ENCODE assay signal across 9 cellular contexts in the genomic region with DNA sequence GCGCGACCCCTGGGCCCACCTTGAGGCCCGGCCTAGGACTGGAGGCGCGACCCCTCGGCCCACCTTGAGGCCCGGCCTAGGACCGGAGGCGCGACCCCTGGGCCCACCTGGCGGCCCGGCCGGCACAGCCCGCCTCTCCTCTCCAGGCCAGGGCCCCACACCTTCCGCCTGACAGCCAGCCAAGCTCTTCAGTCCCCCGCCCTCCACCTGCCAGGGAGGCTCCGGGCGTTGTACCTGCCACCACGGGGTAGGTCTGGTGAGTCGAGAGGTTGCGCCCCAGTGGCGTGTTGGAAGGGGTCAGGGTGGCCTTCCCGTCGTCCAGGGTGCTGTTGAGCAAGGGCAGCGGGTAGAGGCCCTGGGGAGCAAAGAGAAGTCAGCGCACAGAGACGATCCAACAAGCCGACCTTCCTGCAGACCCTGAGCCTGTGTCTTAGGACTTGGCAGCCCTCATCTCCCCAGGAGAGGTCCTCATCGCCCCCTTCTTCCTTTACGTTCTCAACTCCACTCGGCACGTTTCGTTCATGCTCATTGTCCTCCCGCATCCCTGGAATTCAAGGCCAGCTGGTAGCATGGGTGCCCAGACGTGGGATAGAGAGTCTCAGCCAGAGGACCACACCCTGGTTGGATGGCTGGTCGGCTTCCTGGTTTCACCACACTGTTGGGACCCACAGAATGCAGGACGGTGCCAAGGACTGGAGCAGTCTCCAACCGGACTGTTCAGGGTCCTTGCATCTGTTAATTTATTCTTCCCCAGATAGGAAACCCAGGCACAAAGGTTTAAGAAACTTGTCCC. TPM values are rescaled to one million over a fixed set of nuclear protein-coding genes. Genes with fewer than 3 reads are reported as not detected.
DNase-seq lines count a peak whose midpoint lies in the region; ATAC-seq and TF ChIP-seq lines count a peak whose summit lies in the region.
"Had no signal": no experiment of that assay in that cellular context is flagged by ENCODE, and none has a peak within 500 bp of the region (broad histone marks: within the 10 kb centered on the region; RNA-seq: fewer than 3 reads in every experiment).

No MANE protein-coding gene starts in this region.

- DNase-seq in COLO668 (lab: John Stamatoyannopoulos, UW; ENCODE audit: unreplicated experiment) (peak; percentile 22), PC-3 (no peak), epithelial cell of prostate (ENCODE audit: low read depth, low spot score) (no peak), progenitor cell of endocrine pancreas (ENCODE audit: low spot score, unreplicated experiment) (no peak), aorta (no peak), GM19238 (ENCODE audit: insufficient read length, low spot score) (no peak)
- no peak for DNase-seq in stimulated activated CD4-positive, alpha-beta T cell treated with anti-CD3 and anti-CD28 coated beads, Interleukin-15, amount 100 ng/mL, for 24 hours
- DNase-seq: NCI-H774 had no signal

- peaks cover 7% of the 10 kb centered on the region for H3F3A ChIP-seq in PC-3 (ENCODE audit: low read length, unreplicated experiment)

- POLR2A ChIA-PET in PC-3 (lab: Charles Lee; ENCODE audit: unreplicated experiment) = no interaction called here

- H3K27ac Mint-ChIP-seq in progenitor cell of endocrine pancreas = peak overlapping the region; percentile 80

- H3K9me3 ChIP-seq in PC-3 (ENCODE audit: low read length) = no peaks in the 10 kb centered on the region
- H3K9me3 ChIP-seq in aorta (ENCODE audit: control insufficient read depth, low read length) = no peaks in the 10 kb centered on the region

- peaks cover 3% of the 10 kb centered on the region for H3K9me3 Mint-ChIP-seq in progenitor cell of endocrine pancreas (ENCODE audit: low read depth)

- no peaks in the 10 kb centered on the region for H3K36me3 Mint-ChIP-seq in progenitor cell of endocrine pancreas (ENCODE audit: insufficient read depth)

- intact Hi-C loops in PC-3 (cut with micrococcal nuclease) = no loop called here
- intact Hi-C loops in aorta (cut with DNase I) = no loop called here

- BruUV-seq in PC-3 (replicated peaks; lab: Mats Ljungman, UMichigan) = TSS peak; percentile 27

- no peaks in the 10 kb centered on the region for H3K9me2 ChIP-seq in PC-3 (replicated peaks; ENCODE audit: low read length)

- peak overlapping the region; percentile 84 for H3K9ac ChIP-seq in PC-3 (ENCODE audit: low read length)

- ATAC-seq in PC-3 = no peak
- no peak for ATAC-seq in HG02798 (IDR thresholded peaks at IDR 0.05; ENCODE audit: poor library complexity, unreplicated experiment)
- ATAC-seq in aorta (ENCODE audit: low FRiP score) = no peak

- H3K27ac ChIP-seq in PC-3 (ENCODE audit: low read length) (peak overlapping the region; percentile 49), epithelial cell of prostate (peak overlapping the region; percentile 98), aorta (ENCODE audit: low read depth in 1 of 2, low read length in 2 of 2) (no peak overlapping the region)

- H3K4me1 ChIP-seq in PC-3 (ENCODE audit: insufficient read depth, low read length) (peaks cover 42% of the 10 kb centered on the region), aorta (ENCODE audit: control insufficient read depth in 1 of 2, insufficient read depth in 2 of 2, low read length in 2 of 2) (peaks cover 3 to 4% of the 10 kb centered on the region in 2 donors)

- no peaks in the 10 kb centered on the region for H4K20me1 ChIP-seq in PC-3 (ENCODE audit: low read length)

- peaks cover 6% of the 10 kb centered on the region for H3K27me3 Mint-ChIP-seq in progenitor cell of endocrine pancreas

- CTCF ChIA-PET in PC-3 (lab: Charles Lee) = no interaction called here

- peaks cover 33% of the 10 kb centered on the region for H3K79me2 ChIP-seq in PC-3 (ENCODE audit: low read length)

- H3K36me3 ChIP-seq in PC-3 (ENCODE audit: low read depth, low read length) = no peaks in the 10 kb centered on the region
- no peaks in the 10 kb centered on the region for H3K36me3 ChIP-seq in aorta (ENCODE audit: control insufficient read depth in 1 of 2, insufficient read depth in 2 of 2, low read length in 1 of 2)

- H3K4me1 Mint-ChIP-seq in progenitor cell of endocrine pancreas (ENCODE audit: low read depth) = no peaks in the 10 kb centered on the region

- H3K4me3 ChIP-seq in PC-3 (ENCODE audit: low read length) (peak overlapping the region; percentile 65), aorta (ENCODE audit: low read length in 2 of 2) (no peak overlapping the region)

- no peak overlapping the region for H3K4me3 Mint-ChIP-seq in progenitor cell of endocrine pancreas (ENCODE audit: low read depth)

- no peak overlapping the region for H2AFZ ChIP-seq in PC-3 (ENCODE audit: low read length)

- H3K4me2 ChIP-seq in PC-3 (ENCODE audit: low read length) = peak overlapping the region; percentile 65

- H3K27me3 ChIP-seq in PC-3 (ENCODE audit: low read length) (no peaks in the 10 kb centered on the region), aorta (ENCODE audit: control insufficient read depth in 1 of 2, insufficient read depth in 2 of 2, low read length in 1 of 2) (no peaks in the 10 kb centered on the region)

- WGBS in aorta, 2 donors = 88 to 96% methylated on average over 33 to 38 of the region's 38 CpGs

- TF ChIP-seq CTCF in PC-3 (conservative IDR thresholded peaks at IDR 0.05; ENCODE audit: low read depth, low read length) (no peak), progenitor cell of endocrine pancreas (IDR thresholded peaks at IDR 0.05; ENCODE audit: unreplicated experiment) (no peak)

RNA-seq across cellular contexts. Expression of a gene that starts 42.2 kb away (rescaled TPM):
- total RNA-seq in PC-3 (2014; rRNA removed) = 2.6 and 3.4 TPM in 2 replicates
- 3.9 and 8.4 TPM in 2 replicates for total RNA-seq in progenitor cell of endocrine pancreas
- total RNA-seq in aorta = under 1 TPM; 0.45 to 0.87 TPM
- under 1 TPM in 1 of 2 donors, not detected in 1; 1.00 TPM for polyA plus RNA-seq in aorta

Comparison
In these comparisons a context has a peak if more than half of its experiments do, and no peak if none do; other contexts are left out.
1. H3K27ac ChIP-seq: peak in PC-3 (single experiment) and epithelial cell of prostate (single experiment); none in aorta (0 of 2).